ENCODE assay signal across 22 cellular contexts in the genomic region with DNA sequence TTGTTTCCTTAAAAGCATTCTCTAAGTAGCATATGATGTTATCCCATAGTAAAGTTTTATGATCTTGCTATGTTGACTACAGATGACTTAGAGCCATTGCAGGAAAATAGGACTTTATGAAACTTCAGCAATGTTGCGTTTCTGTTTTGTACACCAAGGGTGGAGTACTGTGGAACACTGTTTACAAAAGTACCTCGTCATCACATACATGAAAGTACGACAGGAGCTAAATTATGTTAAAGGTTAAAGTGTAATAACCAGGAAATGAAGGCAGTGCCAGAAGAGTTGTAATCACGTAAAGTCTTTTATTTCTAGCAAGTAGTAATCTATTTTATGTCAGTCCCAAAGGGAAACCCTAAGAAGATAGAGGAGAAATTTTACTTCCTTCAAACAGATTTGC.
"Had no signal": no experiment of that assay in that cellular context is flagged by ENCODE, and none has a peak within 500 bp of the region (broad histone marks: within the 10 kb centered on the region; RNA-seq: fewer than 3 reads in every experiment).

No MANE protein-coding gene starts in this region.

- ATAC-seq: activated CD8-positive, alpha-beta T cell treated with anti-CD3 and anti-CD28 coated beads for 36 hours; activated T-helper 17 cell treated with anti-CD3 and anti-CD28 coated beads, Interleukin-2, amount 50 U/mL, for 72 hours; stimulated activated naive CD8-positive, alpha-beta T cell treated with anti-CD3 and anti-CD28 coated beads, Interleukin-15, amount 100 ng/mL, for 72 hours had no signal

- H3K27me3 ChIP-seq: cardiac muscle cell, esophagus muscularis mucosa, heart right ventricle had no signal

- H3K4me3 ChIP-seq: cardiac muscle cell, esophagus muscularis mucosa, heart right ventricle had no signal

- H3K4me1 Mint-ChIP-seq: activated T-helper 17 cell treated with anti-CD3 and anti-CD28 coated beads, Interleukin-2, amount 50 U/mL, for 72 hours; nephron progenitor cell; stimulated activated naive CD8-positive, alpha-beta T cell treated with anti-CD3 and anti-CD28 coated beads, Interleukin-15, amount 100 ng/mL, for 72 hours had no signal

- H3K4me1 ChIP-seq: esophagus muscularis mucosa had no signal

- H3K4me3 Mint-ChIP-seq: activated CD8-positive, alpha-beta T cell treated with anti-CD3 and anti-CD28 coated beads for 36 hours; activated naive CD8-positive, alpha-beta T cell treated with anti-CD3 and anti-CD28 coated beads, Interleukin-2, amount 10 ng/mL, durations not matched to agents 7 days and 5 days; activated T-helper 17 cell treated with anti-CD3 and anti-CD28 coated beads, Interleukin-2, amount 50 U/mL, for 72 hours; immature natural killer cell; nephron progenitor cell; stimulated activated naive CD8-positive, alpha-beta T cell treated with anti-CD3 and anti-CD28 coated beads, Interleukin-15, amount 100 ng/mL, for 72 hours had no signal

- H3K36me3 ChIP-seq: cardiac muscle cell had no signal

- DNase-seq: activated CD4-positive, alpha-beta T cell treated with anti-CD3 and anti-CD28 coated beads for 48 hours; activated CD4-positive, CD25-positive, alpha-beta regulatory T cell; activated CD8-positive, alpha-beta T cell treated with anti-CD3 and anti-CD28 coated beads for 36 hours; activated naive CD4-positive, alpha-beta T cell treated with Interleukin-2 at 50 U/mL for 16 hours; activated naive CD8-positive, alpha-beta T cell treated with anti-CD3 and anti-CD28 coated beads, Interleukin-2, amount 10 ng/mL, durations not matched to agents 7 days and 5 days; activated T-cell treated with anti-CD3 and anti-CD28 coated beads, Interleukin-2, amount 50 U/mL, for 1 hour; amygdala; heart right ventricle; immature natural killer cell; kidney glomerular epithelial cell; mesenchymal stem cell; nephron progenitor cell; nucleus accumbens; posterior cingulate gyrus; retina; stimulated activated CD4-positive, alpha-beta T cell treated with anti-CD3 and anti-CD28 coated beads, Interleukin-2, amount 100 ng/mL, for 48 hours; stimulated activated naive CD8-positive, alpha-beta T cell treated with anti-CD3 and anti-CD28 coated beads, Interleukin-15, amount 100 ng/mL, for 72 hours; T-helper 1 cell; T-helper 9 cell had no signal

- H3K27ac ChIP-seq: cardiac muscle cell, esophagus muscularis mucosa had no signal

- H3K27ac Mint-ChIP-seq: activated CD8-positive, alpha-beta T cell treated with anti-CD3 and anti-CD28 coated beads for 36 hours; activated naive CD8-positive, alpha-beta T cell treated with anti-CD3 and anti-CD28 coated beads, Interleukin-2, amount 10 ng/mL, durations not matched to agents 7 days and 5 days; activated T-helper 17 cell treated with anti-CD3 and anti-CD28 coated beads, Interleukin-2, amount 50 U/mL, for 72 hours; immature natural killer cell; nephron progenitor cell; stimulated activated naive CD8-positive, alpha-beta T cell treated with anti-CD3 and anti-CD28 coated beads, Interleukin-15, amount 100 ng/mL, for 72 hours had no signal

- H3K27me3 Mint-ChIP-seq: activated CD8-positive, alpha-beta T cell treated with anti-CD3 and anti-CD28 coated beads for 36 hours; activated naive CD8-positive, alpha-beta T cell treated with anti-CD3 and anti-CD28 coated beads, Interleukin-2, amount 10 ng/mL, durations not matched to agents 7 days and 5 days; activated T-helper 17 cell treated with anti-CD3 and anti-CD28 coated beads, Interleukin-2, amount 50 U/mL, for 72 hours; stimulated activated naive CD8-positive, alpha-beta T cell treated with anti-CD3 and anti-CD28 coated beads, Interleukin-15, amount 100 ng/mL, for 72 hours had no signal

- H3K9me3 ChIP-seq: esophagus muscularis mucosa, heart right ventricle had no signal
